Comparison of ENCODE assay signal across 18 cellular contexts in genomic region chr3:192857148-192857735, GRCh38.
A peak's percentile ranks its signal among the peaks of the same experiment; 100 is the strongest.
DNase-seq lines count a peak whose midpoint lies in the region; ATAC-seq and TF ChIP-seq lines count a peak whose summit lies in the region.
"Had no signal": no experiment of that assay in that cellular context is flagged by ENCODE, and none has a peak within 500 bp of the region (broad histone marks: within the 10 kb centered on the region; RNA-seq: fewer than 3 reads in every experiment).

No MANE protein-coding gene starts in this region.

- H3K27ac ChIP-seq in esophagus muscularis mucosa (replicated peaks in 1 of 4) = no peak overlapping the region

- intact Hi-C loops in Right ventricle myocardium inferior (cut with DNase I) (no loop called here), left cardiac atrium (cut with DNase I) (no loop called here), esophagus muscularis mucosa (cut with DNase I) (no loop called here)

- TF ChIP-seq EP300 in esophagus muscularis mucosa (IDR thresholded peaks at IDR 0.05) = no peak

- no peaks in the 10 kb centered on the region for H3K36me3 ChIP-seq in esophagus muscularis mucosa

- H3K4me1 ChIP-seq in esophagus muscularis mucosa = peaks cover 11 to 28% (median 24%) of the 10 kb centered on the region in 4 donors

- TF ChIP-seq CTCF in esophagus muscularis mucosa (IDR thresholded peaks at IDR 0.05) = no peak

- peaks cover 0 to 4% (median 0%) of the 10 kb centered on the region in 4 donors for H3K9me3 ChIP-seq in esophagus muscularis mucosa

- H3K4me3 ChIP-seq in esophagus muscularis mucosa = no peak overlapping the region

- no peaks in the 10 kb centered on the region for H3K27me3 ChIP-seq in esophagus muscularis mucosa

- no peak for TF ChIP-seq POLR2A in esophagus muscularis mucosa (IDR thresholded peaks at IDR 0.05; ENCODE audit: low read depth)

- DNase-seq in Right ventricle myocardium inferior (ENCODE audit: missing footprints) = no peak
- DNase-seq in left cardiac atrium = no peak
- DNase-seq in SK-N-DZ (ENCODE audit: low spot score) = peak; percentile 10
- DNase-seq in globus pallidus (ENCODE audit: low spot score) = peak; percentile 35
- DNase-seq in esophagus muscularis mucosa (ENCODE audit: extremely low spot score) = no peak
- DNase-seq in NCI-H1092 treated with DMSO at 0.1 percent for 48 hours (lab: John Stamatoyannopoulos, UW) = no peak
- no peak for DNase-seq in NCI-H1092 (lab: John Stamatoyannopoulos, UW)
- no peak for DNase-seq in central memory CD4-positive, alpha-beta T cell
- DNase-seq: 8988T; AML-193; Calu3; CD4-positive, CD25-positive, alpha-beta regulatory T cell; KBM-7; NCI-H1105; NCI-H1694 treated with DMSO at 0.1 percent for 48 hours; NCI-H446; NCI-H748 treated with DMSO at 0.1 percent for 48 hours had no signal

- ATAC-seq in Right ventricle myocardium inferior (peak; percentile 40), left cardiac atrium (no peak)
- ATAC-seq: HCT116 had no signal

- WGBS in esophagus muscularis mucosa = 77% methylated on average over 8 of the region's 8 CpGs

Comparison
In these comparisons a context has a peak if more than half of its experiments do, and no peak if none do; other contexts are left out.
1. DNase-seq: peak in SK-N-DZ (single experiment) and globus pallidus (single experiment); none in Right ventricle myocardium inferior (single experiment), left cardiac atrium (single experiment), esophagus muscularis mucosa (single experiment), NCI-H1092 treated with DMSO at 0.1 percent for 48 hours (single experiment), NCI-H1092 (single experiment) and central memory CD4-positive, alpha-beta T cell (single experiment).